8 cellular contexts compared by ENCODE assay signal in the genomic region with DNA sequence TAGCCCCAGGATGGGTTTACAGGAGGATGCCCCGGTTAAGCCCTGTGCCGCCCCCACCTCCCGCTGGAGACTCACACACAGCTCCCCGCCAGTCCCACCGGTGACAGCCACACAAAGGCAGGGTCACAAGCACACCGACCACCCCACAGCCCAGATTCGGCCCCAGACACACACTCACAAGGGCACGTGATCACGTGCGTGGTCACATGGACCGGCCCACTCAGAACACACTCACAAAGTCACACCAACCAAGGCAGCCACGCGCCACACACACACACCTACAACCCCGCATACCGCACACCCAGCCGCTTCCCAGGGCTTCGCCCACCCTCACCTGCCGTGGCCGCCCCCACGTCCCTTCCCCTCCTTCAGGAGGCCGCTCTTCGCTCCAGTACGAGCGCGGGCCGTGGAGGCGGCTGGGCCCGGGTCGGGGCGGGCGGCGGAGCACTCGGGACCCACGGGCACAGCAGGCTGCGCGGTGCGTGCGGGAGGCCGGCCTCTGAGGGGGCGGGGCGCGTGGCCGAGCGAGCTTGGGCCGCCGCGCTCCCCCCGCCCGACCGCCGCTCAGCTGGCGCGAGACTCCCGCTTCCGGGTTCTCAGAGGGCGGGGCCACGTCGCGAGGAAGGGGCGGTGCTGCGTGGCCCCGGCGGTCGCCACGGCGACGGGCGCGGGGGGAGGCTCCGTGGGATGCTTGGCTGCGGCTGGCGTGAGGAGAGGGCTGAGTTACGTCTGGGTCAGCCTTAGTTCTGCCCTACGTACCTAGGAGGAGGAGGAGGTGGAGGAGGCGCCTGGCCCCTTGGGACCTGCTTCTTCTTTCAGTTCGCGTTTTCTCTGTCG.
DNase-seq lines count a peak whose midpoint lies in the region; ATAC-seq lines count a peak whose summit lies in the region.

A gene with protein sequence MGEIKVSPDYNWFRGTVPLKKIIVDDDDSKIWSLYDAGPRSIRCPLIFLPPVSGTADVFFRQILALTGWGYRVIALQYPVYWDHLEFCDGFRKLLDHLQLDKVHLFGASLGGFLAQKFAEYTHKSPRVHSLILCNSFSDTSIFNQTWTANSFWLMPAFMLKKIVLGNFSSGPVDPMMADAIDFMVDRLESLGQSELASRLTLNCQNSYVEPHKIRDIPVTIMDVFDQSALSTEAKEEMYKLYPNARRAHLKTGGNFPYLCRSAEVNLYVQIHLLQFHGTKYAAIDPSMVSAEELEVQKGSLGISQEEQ (minus strand): TSS at position 584 of the 837 bp plus-strand sequence. CDS start 6,345 bp downstream, outside the sequence.

- DNase-seq in NCI-H2081 treated with DMSO at 0.1 percent for 48 hours (lab: John Stamatoyannopoulos, UW) (peak; percentile 55), T1000 (lab: John Stamatoyannopoulos, UW) (peak; percentile 90), astrocyte of the hippocampus (ENCODE audit: low read depth, low spot score) (peak; percentile 99), hippocampal formation (lab: John Stamatoyannopoulos, UW) (peak; percentile 84 to 90), retina (peak; percentile 95), cerebellar nuclear complex (lab: John Stamatoyannopoulos, UW) (no peak)

- ATAC-seq in GM18519 (IDR thresholded peaks at IDR 0.05; ENCODE audit: low FRiP score, unreplicated experiment) (peak; percentile 83), HG03045 (IDR thresholded peaks at IDR 0.05; ENCODE audit: unreplicated experiment) (peak; percentile 96)

Comparison
In these comparisons a context has a peak if more than half of its experiments do, and no peak if none do; other contexts are left out.
1. DNase-seq: peak in NCI-H2081 treated with DMSO at 0.1 percent for 48 hours (single experiment), T1000 (single experiment), astrocyte of the hippocampus (single experiment), hippocampal formation (2 of 2) and retina (single experiment); none in cerebellar nuclear complex (0 of 2).